In genomic region chr17:76528156-76528527, GRCh38 we compare ENCODE assay signal across 8 cellular contexts. TPM values are rescaled to one million over a fixed set of nuclear protein-coding genes. Genes with fewer than 3 reads are reported as not detected.
DNase-seq lines count a peak whose midpoint lies in the region; ATAC-seq and TF ChIP-seq lines count a peak whose summit lies in the region.

No MANE protein-coding gene starts in this region.

- H3K4me2 ChIP-seq in smooth muscle cell: peak overlapping the region; percentile 58

- H3K27ac ChIP-seq in esophagus muscularis mucosa (replicated peaks in 1 of 4) (peak overlapping the region; percentile 80 to 90 (median 85)), smooth muscle cell (ENCODE audit: low read depth) (peak overlapping the region; percentile 87)

- intact Hi-C loops in esophagus muscularis mucosa (cut with DNase I) (no loop called here), sciatic nerve (cut with DNase I) (no loop called here)

- peaks cover 0 to 41% (median 0%) of the 10 kb centered on the region in 4 donors for H3K27me3 ChIP-seq in esophagus muscularis mucosa
- no peaks in the 10 kb centered on the region for H3K27me3 ChIP-seq in smooth muscle cell (ENCODE audit: low read depth)

- no peak overlapping the region for H3K9ac ChIP-seq in smooth muscle cell (ENCODE audit: low read depth)

- H3K27me3 Mint-ChIP-seq in IgD-negative memory B cell (peaks cover 1% of the 10 kb centered on the region), mesothelial cell of epicardium (ENCODE audit: low read depth) (peaks cover 6% of the 10 kb centered on the region)

- peak overlapping the region; percentile 56 to 98 (median 97) for H3K27ac Mint-ChIP-seq in IgD-negative memory B cell
- no peak overlapping the region for H3K27ac Mint-ChIP-seq in mesothelial cell of epicardium

- H3K4me3 ChIP-seq in esophagus muscularis mucosa (peak overlapping the region in 3 of 4 donors; percentile 9 to 34 (median 10)), smooth muscle cell (no peak overlapping the region)

- no peaks in the 10 kb centered on the region for H3K9me3 Mint-ChIP-seq in IgD-negative memory B cell
- no peaks in the 10 kb centered on the region for H3K9me3 Mint-ChIP-seq in mesothelial cell of epicardium

- TF ChIP-seq CTCF in esophagus muscularis mucosa (IDR thresholded peaks at IDR 0.05): no peak
- TF ChIP-seq CTCF in smooth muscle cell (IDR thresholded peaks at IDR 0.05; ENCODE audit: borderline replicate concordance, insufficient read depth, poor library complexity, severe bottlenecking): no peak
- no peak for TF ChIP-seq CTCF in mesothelial cell of epicardium (IDR thresholded peaks at IDR 0.05; ENCODE audit: unreplicated experiment)

- H3K4me1 Mint-ChIP-seq in IgD-negative memory B cell: peaks cover 18 to 31% (median 29%) of the 10 kb centered on the region in 3 donors
- H3K4me1 Mint-ChIP-seq in mesothelial cell of epicardium: peaks cover 42% of the 10 kb centered on the region

- no peak for TF ChIP-seq EP300 in esophagus muscularis mucosa (IDR thresholded peaks at IDR 0.05)

- H3K36me3 Mint-ChIP-seq in IgD-negative memory B cell: no peaks in the 10 kb centered on the region
- no peaks in the 10 kb centered on the region for H3K36me3 Mint-ChIP-seq in mesothelial cell of epicardium

- DNase-seq in esophagus muscularis mucosa (ENCODE audit: extremely low spot score) (no peak), smooth muscle cell (lab: John Stamatoyannopoulos, UW; ENCODE audit: unreplicated experiment) (no peak), mesothelial cell of epicardium (ENCODE audit: low spot score in 2 of 2, unreplicated experiment in 2 of 2) (no peak), sciatic nerve (ENCODE audit: low spot score) (no peak)
- no peak for DNase-seq in stimulated activated CD4-positive, alpha-beta T cell treated with anti-CD3 and anti-CD28 coated beads, Interleukin-4, amount 100 ng/mL, for 4 hours

- no peak overlapping the region for H2AFZ ChIP-seq in smooth muscle cell (ENCODE audit: low read depth)

- H3K36me3 ChIP-seq in esophagus muscularis mucosa (peaks cover 0 to 3% (median 0%) of the 10 kb centered on the region in 4 donors), smooth muscle cell (ENCODE audit: low read depth) (no peaks in the 10 kb centered on the region)

- ATAC-seq in GM19035 (IDR thresholded peaks at IDR 0.05; ENCODE audit: unreplicated experiment) (peak; percentile 30), HG03565 (IDR thresholded peaks at IDR 0.05; ENCODE audit: unreplicated experiment) (no peak), sciatic nerve (no peak)

- peak overlapping the region; percentile 91 to 99 (median 97) for H3K4me3 Mint-ChIP-seq in IgD-negative memory B cell
- H3K4me3 Mint-ChIP-seq in mesothelial cell of epicardium: no peak overlapping the region

- peaks cover 8% of the 10 kb centered on the region for H3F3A ChIP-seq in smooth muscle cell (ENCODE audit: low read depth)

- no peaks in the 10 kb centered on the region for H4K20me1 ChIP-seq in smooth muscle cell (ENCODE audit: low read depth)

- no peak for TF ChIP-seq POLR2A in esophagus muscularis mucosa (IDR thresholded peaks at IDR 0.05; ENCODE audit: low read depth)

- peaks cover 64 to 69% (median 68%) of the 10 kb centered on the region in 4 donors for H3K4me1 ChIP-seq in esophagus muscularis mucosa
- H3K4me1 ChIP-seq in smooth muscle cell (ENCODE audit: low read depth): peaks cover 21% of the 10 kb centered on the region

- no peaks in the 10 kb centered on the region for H3K79me2 ChIP-seq in smooth muscle cell (ENCODE audit: low read depth)

- WGBS in esophagus muscularis mucosa: 54% methylated on average over 8 of the region's 15 CpGs
- WGBS in smooth muscle cell (ENCODE audit: low lambda C conversion rate): 88% methylated on average over 15 of the region's 15 CpGs

- H3K9me3 ChIP-seq in esophagus muscularis mucosa (no peaks in the 10 kb centered on the region), smooth muscle cell (replicated peaks; ENCODE audit: low read depth) (no peaks in the 10 kb centered on the region)

RNA-seq across cellular contexts. Expression of gene CYGB, which starts 9.4 kb away (rescaled TPM):
- polyA plus RNA-seq in IgD-negative memory B cell (2.1 TPM), smooth muscle cell (20.5 and 22.2 TPM in 2 replicates)
- total RNA-seq in esophagus muscularis mucosa (10 to 100 TPM; 10.8 to 23.5 (median 20.7) TPM), smooth muscle cell (4.9 and 13.9 TPM in 2 replicates), mesothelial cell of epicardium (8.6 to 10.4 TPM (median 10.1 TPM) in 3 replicates), sciatic nerve (57.7 TPM)

RNA-seq across cellular contexts. Expression of gene PRCD, which starts 11.7 kb away (rescaled TPM):
- polyA plus RNA-seq in IgD-negative memory B cell (24.4 TPM), smooth muscle cell (5.0 and 5.8 TPM in 2 replicates)
- total RNA-seq in esophagus muscularis mucosa (1 to 10 TPM; 1.2 to 5.1 (median 3.8) TPM), smooth muscle cell (0.31 and 1.4 TPM in 2 replicates), mesothelial cell of epicardium (8.7 to 9.9 TPM (median 9.9 TPM) in 3 replicates), sciatic nerve (9.8 TPM)

RNA-seq across cellular contexts. Expression of gene RHBDF2, which starts 26.9 kb away (rescaled TPM):
- polyA plus RNA-seq in IgD-negative memory B cell: 160 TPM
- 10 to 100 TPM; 12.9 to 22.5 (median 15.4) TPM for total RNA-seq in esophagus muscularis mucosa
- 4.9 and 12.2 TPM in 2 replicates for total RNA-seq in smooth muscle cell
- 20.5 and 25.4 TPM in 2 replicates for polyA plus RNA-seq in smooth muscle cell
- total RNA-seq in mesothelial cell of epicardium: 19.1 to 21.6 TPM (median 21.5 TPM) in 3 replicates
- total RNA-seq in sciatic nerve: 37.9 TPM

RNA-seq across cellular contexts. Expression of gene ST6GALNAC2, which starts 57.5 kb away (rescaled TPM):
- polyA plus RNA-seq in IgD-negative memory B cell (0.68 TPM), smooth muscle cell (1.2 and 13.2 TPM in 2 replicates)
- total RNA-seq in esophagus muscularis mucosa (10 to 100 TPM in 2 of 4 donors, 1 to 10 TPM in 2; 8.7 to 17.8 (median 13.3) TPM), smooth muscle cell (6.9 and 9.9 TPM in 2 replicates), mesothelial cell of epicardium (1.3 to 1.9 TPM (median 1.5 TPM) in 3 replicates), sciatic nerve (104 TPM)
